ENCODE assay signal across 17 cellular contexts in genomic region chr7:130985361-130985760, GRCh38.
DNase-seq lines count a peak whose midpoint lies in the region; ATAC-seq and TF ChIP-seq lines count a peak whose summit lies in the region.
"Had no signal": no experiment of that assay in that cellular context is flagged by ENCODE, and none has a peak within 500 bp of the region (broad histone marks: within the 10 kb centered on the region; RNA-seq: fewer than 3 reads in every experiment).

No MANE protein-coding gene starts in this region.

- H3K4me3 Mint-ChIP-seq in activated naive CD8-positive, alpha-beta T cell treated with anti-CD3 and anti-CD28 coated beads for 36 hours, result peak overlapping the region; percentile 5
- H3K4me3 Mint-ChIP-seq: dendritic cell treated with granulocyte-macrophage colony-stimulating factor and Interleukin-4, amounts not matched to agents 40 ng/mL and 50 ng/mL, for 4 days had no signal

- peaks cover 92% of the 10 kb centered on the region for H3K4me1 ChIP-seq in left ventricle myocardium inferior
- H3K4me1 ChIP-seq in mucosa of descending colon (ENCODE audit: low read depth), result peaks cover 16% of the 10 kb centered on the region
- H3K4me1 ChIP-seq in tibial nerve, result peaks cover 0 to 96% (median 50%) of the 10 kb centered on the region in 4 donors

- no peaks in the 10 kb centered on the region for H3K27me3 Mint-ChIP-seq in activated naive CD8-positive, alpha-beta T cell treated with anti-CD3 and anti-CD28 coated beads for 36 hours
- H3K27me3 Mint-ChIP-seq: dendritic cell treated with granulocyte-macrophage colony-stimulating factor and Interleukin-4, amounts not matched to agents 40 ng/mL and 50 ng/mL, for 4 days had no signal

- H3K27me3 ChIP-seq in left ventricle myocardium inferior (ENCODE audit: low read depth), result no peaks in the 10 kb centered on the region
- no peaks in the 10 kb centered on the region for H3K27me3 ChIP-seq in tibial nerve

- H3K36me3 ChIP-seq in left ventricle myocardium inferior (peaks cover 15% of the 10 kb centered on the region), mucosa of descending colon (ENCODE audit: low read depth) (no peaks in the 10 kb centered on the region), tibial nerve (peaks cover 0 to 15% (median 0%) of the 10 kb centered on the region in 3 donors)

- peak overlapping the region; percentile 83 for H3K27ac Mint-ChIP-seq in activated naive CD8-positive, alpha-beta T cell treated with anti-CD3 and anti-CD28 coated beads for 36 hours
- H3K27ac Mint-ChIP-seq: dendritic cell treated with granulocyte-macrophage colony-stimulating factor and Interleukin-4, amounts not matched to agents 40 ng/mL and 50 ng/mL, for 4 days had no signal

- DNase-seq in left ventricle myocardium inferior, result no peak
- no peak for DNase-seq in left cardiac atrium
- no peak for DNase-seq in activated naive CD8-positive, alpha-beta T cell treated with anti-CD3 and anti-CD28 coated beads for 36 hours
- no peak for DNase-seq in mucosa of descending colon
- DNase-seq in tibial nerve (ENCODE audit: low spot score in 2 of 2), result no peak
- no peak for DNase-seq in DMS53 treated with DMSO at 0.1 percent for 48 hours (lab: John Stamatoyannopoulos, UW; ENCODE audit: unreplicated experiment)
- DNase-seq in HK-2 (ENCODE audit: unreplicated experiment), result no peak
- no peak for DNase-seq in ecto neural progenitor cell (ENCODE audit: low spot score)
- DNase-seq: AML-193; foreskin melanocyte; H7; NCI-H1092; NCI-H524; RPMI8226; stimulated activated CD8-positive, alpha-beta memory T cell treated with anti-CD3 and anti-CD28 coated beads, Interleukin-4, amount 100 ng/mL, for 48 hours had no signal

- WGBS in tibial nerve, 2 donors, result 93 to 96% methylated on average over 4 of the region's 4 CpGs

- H3K4me3 ChIP-seq in left ventricle myocardium inferior (no peak overlapping the region), mucosa of descending colon (no peak overlapping the region), tibial nerve (no peak overlapping the region)

- no peak for TF ChIP-seq CTCF in left ventricle myocardium inferior (IDR thresholded peaks at IDR 0.05; ENCODE audit: borderline replicate concordance)
- TF ChIP-seq CTCF in mucosa of descending colon (IDR thresholded peaks at IDR 0.05), result no peak
- no peak for TF ChIP-seq CTCF in tibial nerve (IDR thresholded peaks at IDR 0.05)

- H3K4me1 Mint-ChIP-seq in activated naive CD8-positive, alpha-beta T cell treated with anti-CD3 and anti-CD28 coated beads for 36 hours, result peaks cover 58% of the 10 kb centered on the region

- H3K9me3 Mint-ChIP-seq in activated naive CD8-positive, alpha-beta T cell treated with anti-CD3 and anti-CD28 coated beads for 36 hours, result no peaks in the 10 kb centered on the region
- H3K9me3 Mint-ChIP-seq: dendritic cell treated with granulocyte-macrophage colony-stimulating factor and Interleukin-4, amounts not matched to agents 40 ng/mL and 50 ng/mL, for 4 days had no signal

- intact Hi-C loops in left ventricle myocardium inferior (cut with micrococcal nuclease), result no loop called here
- intact Hi-C loops in left cardiac atrium (cut with DNase I), result loop anchor here in 1 of 2 donors (10.0 kb wide), 1 partner anchor 49 kb away; no protein-coding TSS in a partner anchor
- intact Hi-C loops in mucosa of descending colon (cut with DNase I, micrococcal nuclease), result no loop called here

- no peak for TF ChIP-seq EP300 in tibial nerve (IDR thresholded peaks at IDR 0.05)

- ATAC-seq in left cardiac atrium (no peak), mucosa of descending colon (peak; percentile 61)

- no peak for TF ChIP-seq POLR2A in tibial nerve (IDR thresholded peaks at IDR 0.05)

- peaks cover 15% of the 10 kb centered on the region for H3K36me3 Mint-ChIP-seq in activated naive CD8-positive, alpha-beta T cell treated with anti-CD3 and anti-CD28 coated beads for 36 hours

- H3K9me3 ChIP-seq in left ventricle myocardium inferior (replicated peaks) (no peaks in the 10 kb centered on the region), mucosa of descending colon (no peaks in the 10 kb centered on the region), tibial nerve (no peaks in the 10 kb centered on the region)

- peak overlapping the region; percentile 60 for H3K27ac ChIP-seq in left ventricle myocardium inferior (replicated peaks)
- peak overlapping the region in 3 of 4 donors; percentile 41 to 92 (median 90) for H3K27ac ChIP-seq in tibial nerve
- H3K27ac ChIP-seq: VCaP had no signal
